ENCODE assay signal across 23 cellular contexts in genomic region chr1:201176931-201177330, GRCh38. TPM values are rescaled to one million over a fixed set of nuclear protein-coding genes. Genes with fewer than 3 reads are reported as not detected.
DNase-seq lines count a peak whose midpoint lies in the region; ATAC-seq, FAIRE-seq and TF ChIP-seq lines count a peak whose summit lies in the region.
"Had no signal": no experiment of that assay in that cellular context is flagged by ENCODE, and none has a peak within 500 bp of the region (broad histone marks: within the 10 kb centered on the region; RNA-seq: fewer than 3 reads in every experiment).

No MANE protein-coding gene starts in this region.

- intact Hi-C loops in HepG2 (cut with micrococcal nuclease; ENCODE audit: unreplicated experiment), result no loop called here
- intact Hi-C loops in right lobe of liver (cut with DNase I), result no loop called here
- intact Hi-C loops in K562 (cut with micrococcal nuclease), result no loop called here
- intact Hi-C loops in left colon (cut with DNase I, micrococcal nuclease), result no loop called here
- intact Hi-C loops in activated naive CD4-positive, alpha-beta T cell treated with anti-CD3 and anti-CD28 coated beads for 36 hours (cut with micrococcal nuclease), result no loop called here

- H3K4me1 Mint-ChIP-seq in activated naive CD4-positive, alpha-beta T cell treated with anti-CD3 and anti-CD28 coated beads for 36 hours (ENCODE audit: low read depth), result peaks cover 7% of the 10 kb centered on the region
- H3K4me1 Mint-ChIP-seq: memory B cell had no signal

- H3K56ac ChIP-seq in mesendoderm (ENCODE audit: low read length), result no peak overlapping the region

- no peak overlapping the region for H2BK5ac ChIP-seq in mesendoderm (ENCODE audit: low read length)

- no peak overlapping the region for H2AFZ ChIP-seq in HepG2 (ENCODE audit: low read length)
- H2AFZ ChIP-seq in K562 (ENCODE audit: low read depth, low read length), result no peak overlapping the region

- DNase-seq in HepG2 (ENCODE audit: low spot score), result no peak
- DNase-seq in right lobe of liver, result no peak
- no peak for DNase-seq in K562 (ENCODE audit: extremely low read depth in 1 of 4, low spot score in 3 of 4)
- peak in 1 of 2 donors; percentile 33 for DNase-seq in left colon
- DNase-seq in NCI-H446 (lab: John Stamatoyannopoulos, UW), result no peak
- no peak for DNase-seq in activated naive CD4-positive, alpha-beta T cell treated with anti-CD3 and anti-CD28 coated beads for 36 hours
- DNase-seq in mesendoderm, result no peak
- no peak for DNase-seq in amygdala (lab: John Stamatoyannopoulos, UW)
- DNase-seq: COR-L47; NCI-H2107; NCI-H748 treated with DMSO at 0.1 percent for 48 hours; nephron progenitor cell; stimulated activated CD4-positive, alpha-beta T cell treated with anti-CD3 and anti-CD28 coated beads, Interleukin-15, amount 100 ng/mL, for 24 hours had no signal

- H3K79me1 ChIP-seq in mesendoderm (ENCODE audit: low read length), result no peaks in the 10 kb centered on the region

- no peak overlapping the region for H2BK15ac ChIP-seq in mesendoderm (replicated peaks; ENCODE audit: low read depth)

- H4K8ac ChIP-seq in mesendoderm (ENCODE audit: low read depth, low read length), result no peak overlapping the region

- no peak overlapping the region for H3K27ac ChIP-seq in HepG2 (ENCODE audit: extremely low read length, insufficient read depth, low read length)
- H3K27ac ChIP-seq in right lobe of liver, result no peak overlapping the region
- no peak overlapping the region for H3K27ac ChIP-seq in K562 (ENCODE audit: extremely low read depth, low read depth, low read length)
- H3K27ac ChIP-seq in mesendoderm (ENCODE audit: low read depth, low read length), result no peak overlapping the region
- H3K27ac ChIP-seq: adrenal gland, gastroesophageal sphincter, vagina had no signal

- H3K36me3 ChIP-seq in HepG2 (replicated peaks in 1 of 2; ENCODE audit: control insufficient read depth in 1 of 2, insufficient read depth in 2 of 2, low read length in 2 of 2), result no peaks in the 10 kb centered on the region
- no peaks in the 10 kb centered on the region for H3K36me3 ChIP-seq in right lobe of liver
- no peaks in the 10 kb centered on the region for H3K36me3 ChIP-seq in K562 (ENCODE audit: control insufficient read depth, insufficient read depth, low read length)
- H3K36me3 ChIP-seq in mesendoderm (ENCODE audit: control insufficient read depth, insufficient read depth, low read length), result no peaks in the 10 kb centered on the region
- H3K36me3 ChIP-seq: adrenal gland, gastroesophageal sphincter, vagina had no signal

- no peak overlapping the region for H3K27ac Mint-ChIP-seq in activated naive CD4-positive, alpha-beta T cell treated with anti-CD3 and anti-CD28 coated beads for 36 hours
- H3K27ac Mint-ChIP-seq: memory B cell, nephron progenitor cell, WTC11 had no signal

- in situ Hi-C loops in HepG2 (cut with HindIII; ENCODE audit: extremely low pct_ligation_motif_present, low pct_unique_long_range_greater_than_20kb), result no loop called here
- in situ Hi-C loops in K562 (cut with MboI), result no loop called here

- TF ChIP-seq EP300 in HepG2 (IDR thresholded peaks at IDR 0.05; ENCODE audit: low read depth in 2 of 2, low read length in 2 of 2) (no peak), HepG2 (CRISPR knock-in tag; IDR thresholded peaks at IDR 0.05; ENCODE audit: borderline replicate concordance) (no peak), K562 (IDR thresholded peaks at IDR 0.05; ENCODE audit: low read length) (no peak)

- FAIRE-seq in HepG2 (lab: Jason Lieb, UNC), result no peak
- no peak for FAIRE-seq in K562 (lab: Jason Lieb, UNC)
- FAIRE-seq: endometrium had no signal

- no peaks in the 10 kb centered on the region for H3K36me3 Mint-ChIP-seq in activated naive CD4-positive, alpha-beta T cell treated with anti-CD3 and anti-CD28 coated beads for 36 hours (ENCODE audit: low read depth)

- CTCF ChIA-PET in HepG2 (lab: Yijun Ruan, JAX; ENCODE audit: low intra/inter-chr PET ratio, low total read pairs) (no interaction called here), K562 (lab: Yijun Ruan, JAX; ENCODE audit: low intra/inter-chr PET ratio) (no interaction called here)
- CTCF ChIA-PET in activated naive CD4-positive, alpha-beta T cell treated with anti-CD3 and anti-CD28 coated beads for 36 hours (lab: Charles Lee), result no interaction called here

- H3K27me3 Mint-ChIP-seq in activated naive CD4-positive, alpha-beta T cell treated with anti-CD3 and anti-CD28 coated beads for 36 hours (ENCODE audit: low read depth), result peaks cover 12% of the 10 kb centered on the region

- no peak overlapping the region for H2AK5ac ChIP-seq in mesendoderm (ENCODE audit: low read length)

- peaks cover 0 to 18% of the 10 kb centered on the region in 2 experiments; a peak in 1 of 5 replicates for H3K27me3 ChIP-seq in HepG2 (ENCODE audit: control insufficient read depth in 1 of 2, insufficient read depth in 2 of 2, low read length in 2 of 2)
- H3K27me3 ChIP-seq in right lobe of liver, result no peaks in the 10 kb centered on the region
- peaks cover 21 to 32% of the 10 kb centered on the region in 2 experiments for H3K27me3 ChIP-seq in K562 (ENCODE audit: control insufficient read depth in 2 of 2, insufficient read depth in 2 of 2, low read length in 2 of 2)
- H3K27me3 ChIP-seq in mesendoderm (ENCODE audit: insufficient read depth, low read length, poor library complexity), result no peaks in the 10 kb centered on the region
- H3K27me3 ChIP-seq: adrenal gland, gastroesophageal sphincter, vagina had no signal

- H3K9me3 ChIP-seq in HepG2 (ENCODE audit: low read length), result no peaks in the 10 kb centered on the region
- no peaks in the 10 kb centered on the region for H3K9me3 ChIP-seq in right lobe of liver
- H3K9me3 ChIP-seq in K562 (replicated peaks; ENCODE audit: control insufficient read depth, insufficient read depth, low read depth, low read length), result peaks cover 3% of the 10 kb centered on the region; the same call in 1 of the 2 replicates
- H3K9me3 ChIP-seq: adrenal gland, gastroesophageal sphincter, vagina had no signal

- no peak for TF ChIP-seq POLR2A in HepG2 (IDR thresholded peaks at IDR 0.05; ENCODE audit: insufficient read depth in 1 of 2, low read depth in 2 of 2, low read length in 2 of 2)
- TF ChIP-seq POLR2A in right lobe of liver (IDR thresholded peaks at IDR 0.05), result no peak
- TF ChIP-seq POLR2A in K562 (conservative IDR thresholded peaks at IDR 0.05), result no peak

- no peak overlapping the region for H3K4ac ChIP-seq in mesendoderm (ENCODE audit: low read depth, low read length)

- H3K4me1 ChIP-seq in HepG2 (ENCODE audit: insufficient read depth, low read length) (peaks cover 65% of the 10 kb centered on the region), right lobe of liver (peaks cover 0 to 21% (median 2%) of the 10 kb centered on the region in 4 donors), K562 (replicated peaks in 1 of 2; ENCODE audit: control insufficient read depth in 2 of 2, insufficient read depth in 2 of 2, low read length in 2 of 2) (no peaks in the 10 kb centered on the region), mesendoderm (ENCODE audit: control insufficient read depth, low read depth, low read length) (no peaks in the 10 kb centered on the region)
- H3K4me1 ChIP-seq: adrenal gland, gastroesophageal sphincter, vagina had no signal

- BruUV-seq in HepG2 (replicated peaks; lab: Mats Ljungman, UMichigan), result no TSS peak
- no TSS peak for BruUV-seq in K562 (replicated peaks; lab: Mats Ljungman, UMichigan)

- no peak overlapping the region for H3K18ac ChIP-seq in mesendoderm (ENCODE audit: low read length)

- H3K79me2 ChIP-seq in HepG2 (ENCODE audit: insufficient read depth, low read length), result no peaks in the 10 kb centered on the region
- H3K79me2 ChIP-seq in K562 (ENCODE audit: control insufficient read depth, insufficient read depth, low read length), result no peaks in the 10 kb centered on the region
- H3K79me2 ChIP-seq in mesendoderm (ENCODE audit: control insufficient read depth, insufficient read depth, low read length), result no peaks in the 10 kb centered on the region

- TF ChIP-seq RAD21 in HepG2 (CRISPR knock-in tag; IDR thresholded peaks at IDR 0.05), result no peak
- TF ChIP-seq RAD21 in K562 (CRISPR knock-in tag; conservative IDR thresholded peaks at IDR 0.05 in 1 of 2, IDR thresholded peaks at IDR 0.05 in 1 of 2), result no peak

- 4% methylated on average over 2 of the region's 2 CpGs for WGBS in HepG2 (ENCODE audit: low lambda C conversion rate)
- WGBS in right lobe of liver (ENCODE audit: insufficient coverage, low coverage, low lambda C conversion rate, missing lambda C conversion rate), result 100% methylated on average over 1 of the region's 2 CpGs
- WGBS in K562 (ENCODE audit: insufficient coverage, low coverage, missing lambda C conversion rate), result 9% methylated on average over 2 of the region's 2 CpGs
- WGBS in mesendoderm (ENCODE audit: extremely low coverage, insufficient coverage, low lambda C conversion rate), result no CpG with 5 or more reads among the region's 2 CpGs

- peak; percentile 19; the same call in 1 of the 3 replicates for ATAC-seq in HepG2
- ATAC-seq in right lobe of liver, result no peak
- peak; percentile 25; the same call in 2 of the 3 replicates for ATAC-seq in K562
- ATAC-seq in left colon, result peak; percentile 83
- ATAC-seq: gastroesophageal sphincter, HCT116, WTC11 had no signal

- peaks cover 7% of the 10 kb centered on the region for H3K9me3 Mint-ChIP-seq in activated naive CD4-positive, alpha-beta T cell treated with anti-CD3 and anti-CD28 coated beads for 36 hours

- H3K4me2 ChIP-seq in HepG2 (ENCODE audit: low read depth, low read length) (no peak overlapping the region), K562 (ENCODE audit: insufficient read depth, low read length) (no peak overlapping the region), mesendoderm (ENCODE audit: low read length) (no peak overlapping the region)

- no peak overlapping the region for H4K5ac ChIP-seq in mesendoderm (ENCODE audit: low read length)

- H3K4me3 Mint-ChIP-seq in activated naive CD4-positive, alpha-beta T cell treated with anti-CD3 and anti-CD28 coated beads for 36 hours, result no peak overlapping the region
- H3K4me3 Mint-ChIP-seq: memory B cell, nephron progenitor cell, WTC11 had no signal

- no peak overlapping the region for H3K4me3 ChIP-seq in HepG2 (replicated peaks in 1 of 3; ENCODE audit: insufficient read depth in 1 of 3, low read depth in 2 of 3, low read length in 3 of 3)
- no peak overlapping the region for H3K4me3 ChIP-seq in right lobe of liver
- H3K4me3 ChIP-seq in K562, result no peak overlapping the region
- H3K4me3 ChIP-seq in mesendoderm (ENCODE audit: low read length), result no peak overlapping the region
- H3K4me3 ChIP-seq: adrenal gland, gastroesophageal sphincter, vagina had no signal

- no peak overlapping the region for H2BK120ac ChIP-seq in mesendoderm (ENCODE audit: low read depth, low read length)

- H3K9me1 ChIP-seq in K562 (ENCODE audit: control insufficient read depth, insufficient read depth, low read length), result no peaks in the 10 kb centered on the region

- no peak overlapping the region for H3K9ac ChIP-seq in HepG2 (ENCODE audit: insufficient read depth, low read depth, low read length)
- no peak overlapping the region for H3K9ac ChIP-seq in K562 (ENCODE audit: insufficient read depth in 1 of 2, low read depth in 2 of 2, low read length in 2 of 2)
- H3K9ac ChIP-seq in mesendoderm (ENCODE audit: low read length), result no peak overlapping the region

- POLR2A ChIA-PET in HepG2 (lab: Yijun Ruan, JAX), result no interaction called here
- POLR2A ChIA-PET in K562 (lab: Yijun Ruan, JAX), result interaction anchor here (0.9 to 2.0 kb wide), 2 partner anchors 14 to 26 kb away, joined by 3 to 6 read pairs; partner anchors contain the start of gene IGFN1

- H4K20me1 ChIP-seq in HepG2 (ENCODE audit: insufficient read depth, low read length), result no peaks in the 10 kb centered on the region
- no peaks in the 10 kb centered on the region for H4K20me1 ChIP-seq in K562 (replicated peaks; ENCODE audit: control insufficient read depth, insufficient read depth, low read length)

- no peak for TF ChIP-seq CTCF in HepG2 (CRISPR knock-in tag; IDR thresholded peaks at IDR 0.05)
- no peak for TF ChIP-seq CTCF in right lobe of liver (IDR thresholded peaks at IDR 0.05)
- no peak for TF ChIP-seq CTCF in K562 (IDR thresholded peaks at IDR 0.05 in 2 of 3, conservative IDR thresholded peaks at IDR 0.05 in 1 of 3; ENCODE audit: insufficient read depth in 2 of 3, low read depth in 1 of 3, low read length in 3 of 3)

- H3K23ac ChIP-seq in mesendoderm (ENCODE audit: low read length), result no peak overlapping the region

RNA-seq across cellular contexts. Expression of gene IGFN1, which starts 13.7 kb away (rescaled TPM):
- total RNA-seq in HepG2 (2016; rRNA removed; fragmentation: Illumina TruSeq; extraction: Trizol), result 0.04 TPM in 1 of 2 replicates, not detected in the other
- total RNA-seq in HepG2 (2016; cell fraction: cytosol; rRNA removed; fragmentation: Illumina TruSeq; extraction: Trizol; ENCODE audit: low read depth), result not detected in 2 replicates
- total RNA-seq in HepG2 (2016; cell fraction: insoluble cytoplasmic fraction; rRNA removed; fragmentation: Illumina TruSeq; extraction: Trizol), result 0.03 TPM in 1 of 2 replicates, not detected in the other
- total RNA-seq in HepG2 (2016; cell fraction: membrane; rRNA removed; fragmentation: Illumina TruSeq; extraction: Trizol), result not detected in 2 replicates
- 0.09 and 0.22 TPM in 2 replicates for total RNA-seq in HepG2 (2016; cell fraction: nucleus; rRNA removed; fragmentation: Illumina TruSeq; extraction: Trizol)
- 0.05 and 0.22 TPM in 2 replicates for polyA plus RNA-seq in HepG2 (2011; rRNA removed)
- 0.01 TPM in 2 replicates for polyA plus RNA-seq in HepG2 (2011; cell fraction: cytosol; rRNA removed)
- 1.1 and 1.3 TPM in 2 replicates for polyA plus RNA-seq in HepG2 (2011; cell fraction: nucleus; rRNA removed)
- 0.05 and 0.20 TPM in 2 replicates for polyA plus RNA-seq in HepG2 (2012)
- not detected in 2 replicates for polyA plus RNA-seq in HepG2 (2016; cell fraction: cytosol; fragmentation: Illumina TruSeq; extraction: Trizol; ENCODE audit: low read depth)
- polyA plus RNA-seq in HepG2 (2016; cell fraction: insoluble cytoplasmic fraction; fragmentation: Illumina TruSeq; extraction: Trizol; ENCODE audit: low read depth), result 0.05 TPM in 1 of 2 replicates, not detected in the other
- not detected in 2 replicates for polyA plus RNA-seq in HepG2 (2016; cell fraction: membrane; fragmentation: Illumina TruSeq; extraction: Trizol; ENCODE audit: low read depth)
- 1.1 and 1.3 TPM in 2 replicates for polyA plus RNA-seq in HepG2 (2016; cell fraction: nucleus; fragmentation: Illumina TruSeq; extraction: Trizol; ENCODE audit: insufficient read depth, low read depth)
- polyA minus RNA-seq in HepG2 (2011; rRNA and poly(A)+ RNA removed; ENCODE audit: low replicate concordance), result not detected in 2 replicates
- 0.09 TPM in 1 of 2 replicates, not detected in the other for polyA minus RNA-seq in HepG2 (2011; cell fraction: cytosol; rRNA and poly(A)+ RNA removed)
- 0.12 and 0.13 TPM in 2 replicates for polyA minus RNA-seq in HepG2 (2011; cell fraction: nucleus; rRNA and poly(A)+ RNA removed)
- under 1 TPM in 3 of 6 experiments, not detected in 3; 0.02 to 0.18 (median 0.12) TPM for total RNA-seq in right lobe of liver
- 0.05 and 0.16 TPM in 2 replicates for total RNA-seq in K562 (2011; cell fraction: chromatin; rRNA removed; ENCODE audit: low replicate concordance)
- not detected in 2 replicates for total RNA-seq in K562 (2011; cell fraction: nucleolus; rRNA removed)
- total RNA-seq in K562 (2011; cell fraction: nucleoplasm; rRNA removed), result not detected in 2 replicates
- not detected in 2 replicates for total RNA-seq in K562 (2014; rRNA removed)
- not detected in 2 replicates for total RNA-seq in K562 (2014; rRNA removed; fragmentation: Illumina TruSeq; extraction: Trizol)
- total RNA-seq in K562 (2015; rRNA removed; fragmentation: Illumina TruSeq; extraction: Trizol), result not detected in 2 replicates
- not detected in 2 replicates for total RNA-seq in K562 (2021)
- not detected in 2 replicates for polyA plus RNA-seq in K562 (2011; rRNA removed)
- not detected in 2 replicates for polyA plus RNA-seq in K562 (2011; cell fraction: cytosol; rRNA removed)
- 0.06 TPM in 1 of 2 replicates, not detected in the other for polyA plus RNA-seq in K562 (2011; cell fraction: nucleus; rRNA removed)
- polyA plus RNA-seq in K562 (2012), result 0.03 and 0.17 TPM in 2 replicates
- not detected in 2 replicates for polyA plus RNA-seq in K562 (2014; fragmentation: Illumina TruSeq; extraction: Trizol)
- polyA plus RNA-seq in K562 (2014; fragmentation: Nextera tagmentation; extraction: Ambion mirVana), result not detected
- polyA plus RNA-seq in K562 (2014; rRNA removed), result 0.04 TPM in 1 of 2 replicates, not detected in the other
- not detected in 2 replicates for polyA minus RNA-seq in K562 (2011; rRNA and poly(A)+ RNA removed)
- polyA minus RNA-seq in K562 (2011; cell fraction: cytosol; rRNA and poly(A)+ RNA removed), result not detected in 2 replicates
- 0.11 TPM in 1 of 2 replicates, not detected in the other for polyA minus RNA-seq in K562 (2011; cell fraction: nucleus; rRNA and poly(A)+ RNA removed)
- under 1 TPM in 1 of 2 donors, not detected in 1; 0.39 TPM for total RNA-seq in left colon
- total RNA-seq in activated naive CD4-positive, alpha-beta T cell treated with anti-CD3 and anti-CD28 coated beads for 36 hours, result not detected
- polyA plus RNA-seq in mesendoderm (2013, experiment 1 of 2), result 0.01 TPM
- 0.04 TPM for polyA plus RNA-seq in mesendoderm (2013, experiment 2 of 2)
- total RNA-seq: gastroesophageal sphincter; pulmonary artery endothelial cell; T-helper 1 cell treated with Interleukin-12 subunit alpha and Interleukin-12 subunit beta and Interleukin-4 antibody, amounts not matched to agents 30 ng/mL and 1 ng/mL, for 36 hours; vagina had no signal

RNA-seq across cellular contexts. Expression of gene TMEM9, which starts 22.7 kb away (rescaled TPM):
- 33.6 and 60.9 TPM in 2 replicates for total RNA-seq in HepG2 (2016; rRNA removed; fragmentation: Illumina TruSeq; extraction: Trizol)
- 19.4 and 19.6 TPM in 2 replicates for total RNA-seq in HepG2 (2016; cell fraction: cytosol; rRNA removed; fragmentation: Illumina TruSeq; extraction: Trizol; ENCODE audit: low read depth)
- 34.2 and 64.9 TPM in 2 replicates for total RNA-seq in HepG2 (2016; cell fraction: insoluble cytoplasmic fraction; rRNA removed; fragmentation: Illumina TruSeq; extraction: Trizol)
- 35.3 and 35.6 TPM in 2 replicates for total RNA-seq in HepG2 (2016; cell fraction: membrane; rRNA removed; fragmentation: Illumina TruSeq; extraction: Trizol)
- total RNA-seq in HepG2 (2016; cell fraction: nucleus; rRNA removed; fragmentation: Illumina TruSeq; extraction: Trizol), result 46.5 and 53.8 TPM in 2 replicates
- polyA plus RNA-seq in HepG2 (2011; rRNA removed), result 102 and 137 TPM in 2 replicates
- 89.3 and 100 TPM in 2 replicates for polyA plus RNA-seq in HepG2 (2011; cell fraction: cytosol; rRNA removed)
- 118 and 132 TPM in 2 replicates for polyA plus RNA-seq in HepG2 (2011; cell fraction: nucleus; rRNA removed)
- 50.9 and 56.1 TPM in 2 replicates for polyA plus RNA-seq in HepG2 (2012)
- polyA plus RNA-seq in HepG2 (2016; cell fraction: cytosol; fragmentation: Illumina TruSeq; extraction: Trizol; ENCODE audit: low read depth), result 20.3 and 20.6 TPM in 2 replicates
- polyA plus RNA-seq in HepG2 (2016; cell fraction: insoluble cytoplasmic fraction; fragmentation: Illumina TruSeq; extraction: Trizol; ENCODE audit: low read depth), result 32.1 and 32.2 TPM in 2 replicates
- polyA plus RNA-seq in HepG2 (2016; cell fraction: membrane; fragmentation: Illumina TruSeq; extraction: Trizol; ENCODE audit: low read depth), result 27.0 and 30.2 TPM in 2 replicates
- polyA plus RNA-seq in HepG2 (2016; cell fraction: nucleus; fragmentation: Illumina TruSeq; extraction: Trizol; ENCODE audit: insufficient read depth, low read depth), result 79.2 and 83.5 TPM in 2 replicates
- polyA minus RNA-seq in HepG2 (2011; rRNA and poly(A)+ RNA removed; ENCODE audit: low replicate concordance), result 239 and 286 TPM in 2 replicates
- 16.9 and 23.5 TPM in 2 replicates for polyA minus RNA-seq in HepG2 (2011; cell fraction: cytosol; rRNA and poly(A)+ RNA removed)
- 14.8 and 15.3 TPM in 2 replicates for polyA minus RNA-seq in HepG2 (2011; cell fraction: nucleus; rRNA and poly(A)+ RNA removed)
- total RNA-seq in right lobe of liver, result 10 to 100 TPM; 27.0 to 47.4 (median 35.6) TPM
- 56.7 and 115 TPM in 2 replicates for total RNA-seq in K562 (2011; cell fraction: chromatin; rRNA removed; ENCODE audit: low replicate concordance)
- 158 and 181 TPM in 2 replicates for total RNA-seq in K562 (2011; cell fraction: nucleolus; rRNA removed)
- 137 and 141 TPM in 2 replicates for total RNA-seq in K562 (2011; cell fraction: nucleoplasm; rRNA removed)
- total RNA-seq in K562 (2014; rRNA removed), result 79.3 and 118 TPM in 2 replicates
- 25.4 and 30.4 TPM in 2 replicates for total RNA-seq in K562 (2014; rRNA removed; fragmentation: Illumina TruSeq; extraction: Trizol)
- 30.6 and 31.5 TPM in 2 replicates for total RNA-seq in K562 (2015; rRNA removed; fragmentation: Illumina TruSeq; extraction: Trizol)
- total RNA-seq in K562 (2021), result 72.4 and 80.7 TPM in 2 replicates
- polyA plus RNA-seq in K562 (2011; rRNA removed), result 107 and 195 TPM in 2 replicates
- 148 and 167 TPM in 2 replicates for polyA plus RNA-seq in K562 (2011; cell fraction: cytosol; rRNA removed)
- 145 and 201 TPM in 2 replicates for polyA plus RNA-seq in K562 (2011; cell fraction: nucleus; rRNA removed)
- 64.1 and 120 TPM in 2 replicates for polyA plus RNA-seq in K562 (2012)
- polyA plus RNA-seq in K562 (2014; fragmentation: Illumina TruSeq; extraction: Trizol), result 38.7 and 52.1 TPM in 2 replicates
- polyA plus RNA-seq in K562 (2014; fragmentation: Nextera tagmentation; extraction: Ambion mirVana), result 10 to 100 TPM; 42.4 to 86.2 TPM
- 67.6 and 90.2 TPM in 2 replicates for polyA plus RNA-seq in K562 (2014; rRNA removed)
- 56.2 and 56.5 TPM in 2 replicates for polyA minus RNA-seq in K562 (2011; rRNA and poly(A)+ RNA removed)
- polyA minus RNA-seq in K562 (2011; cell fraction: cytosol; rRNA and poly(A)+ RNA removed), result 30.3 and 38.0 TPM in 2 replicates
- 14.8 and 29.9 TPM in 2 replicates for polyA minus RNA-seq in K562 (2011; cell fraction: nucleus; rRNA and poly(A)+ RNA removed)
- total RNA-seq in left colon, result 10 to 100 TPM; 23.4 to 29.3 TPM
- total RNA-seq in activated naive CD4-positive, alpha-beta T cell treated with anti-CD3 and anti-CD28 coated beads for 36 hours, result 10 to 100 TPM; 19.7 to 20.5 TPM
- 40.1 TPM for polyA plus RNA-seq in mesendoderm (2013, experiment 1 of 2)
- 41.4 TPM for polyA plus RNA-seq in mesendoderm (2013, experiment 2 of 2)

RNA-seq across cellular contexts. Expression of gene ASCL5, which starts 49.9 kb away (rescaled TPM):
- total RNA-seq in HepG2 (2016; rRNA removed; fragmentation: Illumina TruSeq; extraction: Trizol) (not detected in 2 replicates), right lobe of liver (not detected), K562 (2014; rRNA removed) (0.09 TPM in 1 of 2 replicates, not detected in the other), K562 (2014; rRNA removed; fragmentation: Illumina TruSeq; extraction: Trizol) (not detected in 2 replicates), K562 (2015; rRNA removed; fragmentation: Illumina TruSeq; extraction: Trizol) (not detected in 2 replicates), K562 (2021) (not detected in 2 replicates), left colon (not detected)
- total RNA-seq in HepG2 (2016; cell fraction: cytosol; rRNA removed; fragmentation: Illumina TruSeq; extraction: Trizol; ENCODE audit: low read depth), result not detected in 2 replicates
- not detected in 2 replicates for total RNA-seq in HepG2 (2016; cell fraction: insoluble cytoplasmic fraction; rRNA removed; fragmentation: Illumina TruSeq; extraction: Trizol)
- not detected in 2 replicates for total RNA-seq in HepG2 (2016; cell fraction: membrane; rRNA removed; fragmentation: Illumina TruSeq; extraction: Trizol)
- not detected in 2 replicates for total RNA-seq in HepG2 (2016; cell fraction: nucleus; rRNA removed; fragmentation: Illumina TruSeq; extraction: Trizol)
- polyA plus RNA-seq in HepG2 (2011; rRNA removed) (not detected in 2 replicates), K562 (2011; rRNA removed) (not detected in 2 replicates), K562 (2014; fragmentation: Illumina TruSeq; extraction: Trizol) (not detected in 2 replicates), K562 (2014; fragmentation: Nextera tagmentation; extraction: Ambion mirVana) (not detected), K562 (2014; rRNA removed) (not detected in 2 replicates)
- not detected in 2 replicates for polyA plus RNA-seq in HepG2 (2011; cell fraction: cytosol; rRNA removed)
- polyA plus RNA-seq in HepG2 (2011; cell fraction: nucleus; rRNA removed), result 0.08 and 0.09 TPM in 2 replicates
- polyA plus RNA-seq in HepG2 (2012), result not detected in 2 replicates
- polyA plus RNA-seq in HepG2 (2016; cell fraction: cytosol; fragmentation: Illumina TruSeq; extraction: Trizol; ENCODE audit: low read depth), result not detected in 2 replicates
- not detected in 2 replicates for polyA plus RNA-seq in HepG2 (2016; cell fraction: insoluble cytoplasmic fraction; fragmentation: Illumina TruSeq; extraction: Trizol; ENCODE audit: low read depth)
- not detected in 2 replicates for polyA plus RNA-seq in HepG2 (2016; cell fraction: membrane; fragmentation: Illumina TruSeq; extraction: Trizol; ENCODE audit: low read depth)
- polyA plus RNA-seq in HepG2 (2016; cell fraction: nucleus; fragmentation: Illumina TruSeq; extraction: Trizol; ENCODE audit: insufficient read depth, low read depth), result not detected in 2 replicates
- polyA minus RNA-seq in HepG2 (2011; rRNA and poly(A)+ RNA removed; ENCODE audit: low replicate concordance), result not detected in 2 replicates
- not detected in 2 replicates for polyA minus RNA-seq in HepG2 (2011; cell fraction: cytosol; rRNA and poly(A)+ RNA removed)
- not detected in 2 replicates for polyA minus RNA-seq in HepG2 (2011; cell fraction: nucleus; rRNA and poly(A)+ RNA removed)
- not detected in 2 replicates for total RNA-seq in K562 (2011; cell fraction: chromatin; rRNA removed; ENCODE audit: low replicate concordance)
- total RNA-seq in K562 (2011; cell fraction: nucleolus; rRNA removed), result not detected in 2 replicates
- total RNA-seq in K562 (2011; cell fraction: nucleoplasm; rRNA removed), result not detected in 2 replicates
- not detected in 2 replicates for polyA plus RNA-seq in K562 (2011; cell fraction: cytosol; rRNA removed)
- not detected in 2 replicates for polyA plus RNA-seq in K562 (2011; cell fraction: nucleus; rRNA removed)
- not detected in 2 replicates for polyA plus RNA-seq in K562 (2012)
- polyA minus RNA-seq in K562 (2011; rRNA and poly(A)+ RNA removed), result not detected in 2 replicates
- not detected in 2 replicates for polyA minus RNA-seq in K562 (2011; cell fraction: cytosol; rRNA and poly(A)+ RNA removed)
- polyA minus RNA-seq in K562 (2011; cell fraction: nucleus; rRNA and poly(A)+ RNA removed), result not detected in 2 replicates
- not detected for total RNA-seq in activated naive CD4-positive, alpha-beta T cell treated with anti-CD3 and anti-CD28 coated beads for 36 hours
- polyA plus RNA-seq in mesendoderm (2013, experiment 1 of 2), result 0.20 TPM
- polyA plus RNA-seq in mesendoderm (2013, experiment 2 of 2), result 0.18 TPM
- total RNA-seq: adrenal gland; chondrocyte; gastroesophageal sphincter; pulmonary artery endothelial cell; T-helper 1 cell treated with Interleukin-12 subunit alpha and Interleukin-12 subunit beta and Interleukin-4 antibody, amounts not matched to agents 30 ng/mL and 1 ng/mL, for 36 hours; vagina had no signal

Comparison
In these comparisons a context has a peak if more than half of its experiments do, and no peak if none do; other contexts are left out.
1. ATAC-seq: peak in HepG2 (single experiment), K562 (single experiment) and left colon (single experiment); none in right lobe of liver (0 of 4).
2. Of the 241 proteins assayed by ChIP-seq in both HepG2 and K562: peak only in HepG2: none; only in K562: FOSL1; in both: none; in neither: 240.